1 cellular context compared by ENCODE assay signal in the genomic region with DNA sequence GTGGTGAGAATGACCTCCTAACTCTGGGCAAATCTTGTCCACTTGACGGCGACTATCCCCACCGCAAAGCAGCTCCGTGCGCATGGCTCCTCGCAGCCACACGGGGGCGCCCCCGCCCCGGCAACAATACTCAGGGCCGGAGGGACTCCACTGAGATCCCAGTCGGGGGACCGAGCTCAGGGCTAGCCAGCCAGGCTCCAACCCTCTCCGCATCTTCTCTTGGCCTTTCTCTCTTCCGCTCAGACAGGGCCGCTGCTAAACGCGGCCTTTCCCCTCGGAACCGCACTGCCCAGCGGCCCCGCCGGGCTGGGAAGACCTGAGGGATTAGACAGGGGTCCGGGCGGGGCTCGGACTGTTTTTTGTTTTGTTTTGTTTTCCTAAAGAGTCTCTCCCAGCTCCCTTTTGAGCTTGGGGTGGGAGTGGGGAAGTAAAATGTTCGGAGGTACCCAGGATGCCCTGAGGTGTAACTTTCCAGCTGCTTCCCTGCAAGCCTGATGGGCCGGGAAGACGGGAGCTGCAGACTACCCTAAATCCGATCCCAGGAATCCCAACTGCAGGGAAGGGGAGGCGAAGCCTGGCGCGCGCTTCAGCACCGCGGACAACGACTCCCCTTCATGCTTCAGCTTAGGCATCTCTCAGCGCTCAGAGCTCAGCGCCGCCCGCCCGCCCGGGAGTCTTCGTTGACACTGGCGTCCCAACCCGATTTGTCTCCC.
TF ChIP-seq lines count a peak whose summit lies in the region.

No MANE protein-coding gene starts in this region.

TF ChIP-seq in GM12878, 131 proteins besides CTCF, POLR2A, EP300 and RAD21 (continued from another document):
- TF ChIP-seq, protein P1, sequence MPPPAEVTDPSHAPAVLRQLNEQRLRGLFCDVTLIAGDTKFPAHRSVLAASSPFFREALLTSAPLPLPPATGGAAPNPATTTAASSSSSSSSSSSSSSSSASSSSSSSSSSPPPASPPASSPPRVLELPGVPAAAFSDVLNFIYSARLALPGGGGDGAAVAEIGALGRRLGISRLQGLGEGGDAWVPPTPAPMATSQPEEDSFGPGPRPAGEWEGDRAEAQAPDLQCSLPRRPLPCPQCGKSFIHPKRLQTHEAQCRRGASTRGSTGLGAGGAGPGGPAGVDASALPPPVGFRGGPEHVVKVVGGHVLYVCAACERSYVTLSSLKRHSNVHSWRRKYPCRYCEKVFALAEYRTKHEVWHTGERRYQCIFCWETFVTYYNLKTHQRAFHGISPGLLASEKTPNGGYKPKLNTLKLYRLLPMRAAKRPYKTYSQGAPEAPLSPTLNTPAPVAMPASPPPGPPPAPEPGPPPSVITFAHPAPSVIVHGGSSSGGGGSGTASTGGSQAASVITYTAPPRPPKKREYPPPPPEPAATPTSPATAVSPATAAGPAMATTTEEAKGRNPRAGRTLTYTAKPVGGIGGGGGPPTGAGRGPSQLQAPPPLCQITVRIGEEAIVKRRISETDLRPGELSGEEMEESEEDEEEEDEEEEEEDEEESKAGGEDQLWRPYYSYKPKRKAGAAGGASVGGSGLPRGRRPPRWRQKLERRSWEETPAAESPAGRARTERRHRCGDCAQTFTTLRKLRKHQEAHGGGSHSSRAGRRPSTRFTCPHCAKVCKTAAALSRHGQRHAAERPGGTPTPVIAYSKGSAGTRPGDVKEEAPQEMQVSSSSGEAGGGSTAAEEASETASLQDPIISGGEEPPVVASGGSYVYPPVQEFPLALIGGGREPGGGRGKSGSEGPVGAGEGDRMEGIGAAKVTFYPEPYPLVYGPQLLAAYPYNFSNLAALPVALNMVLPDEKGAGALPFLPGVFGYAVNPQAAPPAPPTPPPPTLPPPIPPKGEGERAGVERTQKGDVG (CRISPR knock-in tag; IDR thresholded peaks at IDR 0.05): no peak
- no peak for TF ChIP-seq GABPA (IDR thresholded peaks at IDR 0.05; ENCODE audit: low read depth)
- no peak for TF ChIP-seq SIX5 (IDR thresholded peaks at IDR 0.05; ENCODE audit: low read depth, low read length, severe bottlenecking)
- no peak for TF ChIP-seq POLR2AphosphoS2 (IDR thresholded peaks at IDR 0.05; ENCODE audit: low read depth, low read length)
- TF ChIP-seq CBX3 (IDR thresholded peaks at IDR 0.05; ENCODE audit: borderline replicate concordance, low read depth): no peak
- TF ChIP-seq ZNF622 (IDR thresholded peaks at IDR 0.05): no peak
- TF ChIP-seq HDAC6 (IDR thresholded peaks at IDR 0.05; ENCODE audit: unreplicated experiment): no peak
- no peak for TF ChIP-seq TCF12 (IDR thresholded peaks at IDR 0.05; ENCODE audit: low read depth, low read length)
- TF ChIP-seq RAD51 (IDR thresholded peaks at IDR 0.05): no peak
